ENCODE assay signal across 8 cellular contexts in the genomic region with DNA sequence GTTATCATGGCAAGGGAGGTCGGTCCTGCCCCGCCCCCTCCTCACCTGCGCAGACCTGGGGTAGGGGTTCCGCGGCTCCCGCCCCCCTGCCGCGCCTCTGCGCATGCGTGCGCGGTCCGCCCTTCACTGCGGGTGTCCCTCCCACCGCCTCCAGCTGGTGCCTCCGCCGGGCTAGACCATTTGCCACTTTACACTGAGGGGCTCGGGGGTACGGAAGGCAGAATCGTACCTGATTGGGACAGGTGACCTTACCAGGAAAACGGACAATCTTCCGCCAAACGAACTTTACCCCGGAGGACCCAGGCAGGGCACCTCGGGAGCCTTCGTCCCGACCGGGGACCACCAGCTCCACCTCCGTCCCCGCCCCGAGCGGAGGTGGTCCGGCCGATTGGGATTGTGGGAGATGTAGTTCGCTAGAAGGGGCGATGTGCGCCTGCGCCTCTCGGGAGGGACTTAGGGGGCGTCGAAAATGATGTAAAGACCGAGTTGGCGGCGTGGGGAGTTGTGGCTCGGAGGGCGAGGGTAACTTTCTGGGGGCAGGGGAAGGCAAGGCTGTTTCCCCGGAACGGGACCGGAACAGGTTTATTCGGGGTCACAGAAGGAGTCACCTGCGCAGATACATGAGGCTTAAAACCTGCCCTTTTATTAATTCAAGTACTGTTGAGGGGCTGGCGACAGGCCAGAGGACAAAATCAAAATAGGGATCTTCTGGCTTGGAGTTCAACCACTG. TPM values are rescaled to one million over a fixed set of nuclear protein-coding genes. Genes with fewer than 3 reads are reported as not detected.
A peak's percentile ranks its signal among the peaks of the same experiment; 100 is the strongest.
DNase-seq lines count a peak whose midpoint lies in the region; ATAC-seq lines count a peak whose summit lies in the region.

A gene with protein sequence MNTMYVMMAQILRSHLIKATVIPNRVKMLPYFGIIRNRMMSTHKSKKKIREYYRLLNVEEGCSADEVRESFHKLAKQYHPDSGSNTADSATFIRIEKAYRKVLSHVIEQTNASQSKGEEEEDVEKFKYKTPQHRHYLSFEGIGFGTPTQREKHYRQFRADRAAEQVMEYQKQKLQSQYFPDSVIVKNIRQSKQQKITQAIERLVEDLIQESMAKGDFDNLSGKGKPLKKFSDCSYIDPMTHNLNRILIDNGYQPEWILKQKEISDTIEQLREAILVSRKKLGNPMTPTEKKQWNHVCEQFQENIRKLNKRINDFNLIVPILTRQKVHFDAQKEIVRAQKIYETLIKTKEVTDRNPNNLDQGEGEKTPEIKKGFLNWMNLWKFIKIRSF (minus strand): TSS at position 344 of the 730 bp plus-strand sequence. CDS start 2,323 bp downstream, outside the sequence.

- no peaks in the 10 kb centered on the region for H3K27me3 ChIP-seq in BLaER1

- peaks cover 13% of the 10 kb centered on the region for H3K4me1 ChIP-seq in BLaER1

- no peaks in the 10 kb centered on the region for H3K36me3 ChIP-seq in BLaER1

- H3K4me3 ChIP-seq in BLaER1 = peak within 1 kb of the TSS; percentile 73

- no peaks in the 10 kb centered on the region for H3K9me3 ChIP-seq in BLaER1

- peak; percentile 86 for DNase-seq in GM19240 (ENCODE audit: insufficient read length, low spot score)
- DNase-seq in NCI-H526 (lab: John Stamatoyannopoulos, UW) = peak; percentile 88 to 94
- DNase-seq in activated CD4-positive, alpha-beta T cell treated with anti-CD3 and anti-CD28 coated beads, Interleukin-2, amount 10 ng/mL, durations not matched to agents 7 days and 5 days = peak; percentile 94
- peak; percentile 91 for DNase-seq in dedifferentiated amniotic fluid mesenchymal stem cell (ENCODE audit: extremely low spot score)
- peak; percentile 95 for DNase-seq in left lobe of liver (ENCODE audit: low spot score)
- peak; percentile 90 for DNase-seq in stimulated activated CD4-positive, alpha-beta T cell treated with anti-CD3 and anti-CD28 coated beads, Interleukin-2, amount 100 ng/mL, for 4 hours (ENCODE audit: low read depth)

- no peaks in the 10 kb centered on the region for H3K36me3 Mint-ChIP-seq in activated CD4-positive, alpha-beta T cell treated with anti-CD3 and anti-CD28 coated beads, Interleukin-2, amount 10 ng/mL, durations not matched to agents 7 days and 5 days (ENCODE audit: low read depth)

- H3K27ac Mint-ChIP-seq in activated CD4-positive, alpha-beta T cell treated with anti-CD3 and anti-CD28 coated beads, Interleukin-2, amount 10 ng/mL, durations not matched to agents 7 days and 5 days = peak within 1 kb of the TSS; percentile 86

- no peaks in the 10 kb centered on the region for H4K20me1 ChIP-seq in BLaER1

- CTCF ChIA-PET in activated CD4-positive, alpha-beta T cell treated with anti-CD3 and anti-CD28 coated beads, Interleukin-2, amount 10 ng/mL, durations not matched to agents 7 days and 5 days (lab: Charles Lee) = interaction anchor here (0.7 to 2.3 kb wide), 6 partner anchors 11 to 296 kb away, joined by 3 to 20 read pairs (median 4); a partner anchor contains a TSS

- ATAC-seq in HG03457 (IDR thresholded peaks at IDR 0.05; ENCODE audit: unreplicated experiment) (peak; percentile 84), left lobe of liver (peak; percentile 98)

- peak within 1 kb of the TSS; percentile 63 for H3K27ac ChIP-seq in BLaER1

- POLR2A ChIA-PET in activated CD4-positive, alpha-beta T cell treated with anti-CD3 and anti-CD28 coated beads, Interleukin-2, amount 10 ng/mL, durations not matched to agents 7 days and 5 days (lab: Charles Lee) = interaction anchor here (1.6 kb wide), 1 partner anchor 12 kb away, joined by 15 read pairs; a partner anchor contains a TSS

- peak within 1 kb of the TSS; percentile 93 for H3K4me2 ChIP-seq in BLaER1

- peak within 1 kb of the TSS; percentile 80 for H3K9ac ChIP-seq in BLaER1

- peaks cover 10% of the 10 kb centered on the region for H3K27me3 Mint-ChIP-seq in activated CD4-positive, alpha-beta T cell treated with anti-CD3 and anti-CD28 coated beads, Interleukin-2, amount 10 ng/mL, durations not matched to agents 7 days and 5 days

- no peaks in the 10 kb centered on the region for H3K9me3 Mint-ChIP-seq in activated CD4-positive, alpha-beta T cell treated with anti-CD3 and anti-CD28 coated beads, Interleukin-2, amount 10 ng/mL, durations not matched to agents 7 days and 5 days

- H3K4me1 Mint-ChIP-seq in activated CD4-positive, alpha-beta T cell treated with anti-CD3 and anti-CD28 coated beads, Interleukin-2, amount 10 ng/mL, durations not matched to agents 7 days and 5 days = peaks cover 12% of the 10 kb centered on the region

- peak within 1 kb of the TSS; percentile 84 for H3K4me3 Mint-ChIP-seq in activated CD4-positive, alpha-beta T cell treated with anti-CD3 and anti-CD28 coated beads, Interleukin-2, amount 10 ng/mL, durations not matched to agents 7 days and 5 days

RNA-seq across cellular contexts. Expression of the gene that starts here (rescaled TPM):
- total RNA-seq in activated CD4-positive, alpha-beta T cell treated with anti-CD3 and anti-CD28 coated beads, Interleukin-2, amount 10 ng/mL, durations not matched to agents 7 days and 5 days = under 1 TPM; 0.40 to 0.58 TPM
- total RNA-seq in left lobe of liver = 2.3 TPM

Comparison
In these comparisons a context has a peak if more than half of its experiments do, and no peak if none do; other contexts are left out.
1. Peak in every context shown above with its lines: DNase-seq, ATAC-seq, H3K4me3 ChIP-seq and H3K27ac ChIP-seq.
2. Peak in DNase-seq in activated CD4-positive, alpha-beta T cell treated with anti-CD3 and anti-CD28 coated beads, Interleukin-2, amount 10 ng/mL, durations not matched to agents 7 days and 5 days; RNA of the gene not detected or under 1 TPM.